Comparison of ENCODE assay signal across 8 cellular contexts in the genomic region with DNA sequence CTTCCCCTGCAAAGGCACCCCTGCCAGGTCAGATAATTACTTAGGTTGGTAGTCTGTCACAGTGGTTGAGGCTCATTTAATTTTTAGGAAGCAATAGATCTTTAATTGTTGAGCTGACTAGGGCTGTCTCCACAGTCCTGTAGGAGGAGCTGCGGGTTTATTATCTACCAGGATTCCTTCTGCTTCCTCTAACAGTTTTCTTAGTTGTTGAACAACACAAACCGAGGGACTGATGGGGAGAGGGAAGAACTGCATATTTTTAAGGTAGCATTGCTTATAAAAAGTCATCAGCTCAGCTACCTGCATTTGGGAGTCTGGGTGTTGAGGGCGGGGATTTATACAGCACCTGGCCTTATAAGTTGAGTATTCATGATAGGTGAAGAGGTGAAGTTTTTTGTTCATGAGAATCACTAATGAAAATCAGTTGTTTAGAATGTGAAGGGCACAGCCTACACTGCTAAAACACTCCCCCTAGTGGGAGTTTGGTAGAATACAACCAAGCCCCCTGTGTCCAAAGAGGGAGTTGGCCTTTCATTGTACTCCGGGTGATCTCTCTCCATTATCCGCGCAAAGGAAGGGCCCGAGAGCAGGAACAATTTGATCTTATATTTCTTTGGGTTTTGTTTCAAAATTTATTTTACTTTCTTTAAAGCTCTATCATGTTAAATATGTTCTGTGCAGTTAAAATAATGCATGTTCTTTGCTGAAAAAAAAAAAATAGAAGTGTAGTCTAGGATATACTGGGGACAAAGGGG.
A peak's percentile ranks its signal among the peaks of the same experiment; 100 is the strongest.
DNase-seq lines count a peak whose midpoint lies in the region; ATAC-seq and TF ChIP-seq lines count a peak whose summit lies in the region.

No MANE protein-coding gene starts in this region.

- no peak overlapping the region for H3K4me3 ChIP-seq in AG04450 (ENCODE audit: low read depth, low read length)
- H3K4me3 ChIP-seq in MM.1S (ENCODE audit: low read length) = no peak overlapping the region

- H3K4me3 Mint-ChIP-seq in MCF 10A (ENCODE audit: unreplicated experiment) (no peak overlapping the region), immature natural killer cell (no peak overlapping the region)

- peaks cover 24% of the 10 kb centered on the region for H3K4me1 ChIP-seq in MM.1S (ENCODE audit: low read length)

- CTCF ChIA-PET in AG04450 (lab: Charles Lee) (interaction anchor here (0.6 to 5.5 kb wide), 73 partner anchors 8 to 578 kb away, joined by 3 to 95 read pairs (median 4); partner anchors contain the start of genes CAGE1, RIOK1 and SNRNP48), MCF 10A (lab: Yijun Ruan, JAX) (interaction anchor here (0.5 to 4.6 kb wide), 44 partner anchors 8 to 611 kb away, joined by 3 to 25 read pairs (median 3); no protein-coding TSS in a partner anchor)

- H3K9me3 Mint-ChIP-seq in MCF 10A (ENCODE audit: unreplicated experiment) (no peaks in the 10 kb centered on the region), immature natural killer cell (no peaks in the 10 kb centered on the region)

- BruUV-seq in MCF 10A (replicated peaks; lab: Mats Ljungman, UMichigan) = no TSS peak

- H3K4me1 Mint-ChIP-seq in MCF 10A (ENCODE audit: insufficient read depth, unreplicated experiment) (peaks cover 14% of the 10 kb centered on the region), immature natural killer cell (peaks cover 8 to 10% of the 10 kb centered on the region in 2 donors)

- H3K9ac ChIP-seq in MM.1S (ENCODE audit: low read length) = no peak overlapping the region

- no peak for ATAC-seq in GM19328 (IDR thresholded peaks at IDR 0.05; ENCODE audit: unreplicated experiment)

- no peaks in the 10 kb centered on the region for H4K20me1 ChIP-seq in MM.1S (ENCODE audit: insufficient read depth, low read length)

- no peaks in the 10 kb centered on the region for H3K27me3 Mint-ChIP-seq in MCF 10A (ENCODE audit: insufficient read depth, unreplicated experiment)
- H3K27me3 Mint-ChIP-seq in immature natural killer cell (ENCODE audit: low read depth in 3 of 3) = peaks cover 0 to 4% (median 0%) of the 10 kb centered on the region in 3 donors

- H3K27me3 ChIP-seq in AG04450 (ENCODE audit: control insufficient read depth, insufficient read depth, low read length) (no peaks in the 10 kb centered on the region), MM.1S (replicated peaks; ENCODE audit: insufficient read depth, low read length) (no peaks in the 10 kb centered on the region)

- peak; percentile 39 for DNase-seq in AG04450 (ENCODE audit: low read depth, low spot score)
- peak; percentile 71 for DNase-seq in MM.1S
- DNase-seq in SK-N-DZ (ENCODE audit: low spot score) = peak; percentile 45
- peak; percentile 72 for DNase-seq in MCF 10A (ENCODE audit: unreplicated experiment)
- DNase-seq in immature natural killer cell = peak; percentile 53 to 59 (median 57)
- DNase-seq in stimulated activated CD4-positive, alpha-beta T cell treated with anti-CD3 and anti-CD28 coated beads, Interleukin-1b, Interleukin-23, amount 100 ng/mL, for 48 hours = peak; percentile 34

- H3K36me3 ChIP-seq in MM.1S (replicated peaks; ENCODE audit: insufficient read depth, low read length) = no peaks in the 10 kb centered on the region

- no peaks in the 10 kb centered on the region for H3K9me3 ChIP-seq in AG04450 (ENCODE audit: control insufficient read depth, insufficient read depth, low read length)
- no peaks in the 10 kb centered on the region for H3K9me3 ChIP-seq in MM.1S (replicated peaks; ENCODE audit: insufficient read depth, low read length)

- no peak overlapping the region for H3K4me2 ChIP-seq in MM.1S (ENCODE audit: low read depth, low read length)

- intact Hi-C loops in MCF 10A (cut with micrococcal nuclease) = loop anchor here (1.0 to 5.0 kb wide), 5 partner anchors 133 to 567 kb away; no protein-coding TSS in a partner anchor

- H3K79me2 ChIP-seq in MM.1S (ENCODE audit: low read length) = no peaks in the 10 kb centered on the region

- TF ChIP-seq CTCF in AG04450 (IDR thresholded peaks at IDR 0.05; ENCODE audit: low read depth, low read length) (peak; percentile 91), GM12873 (IDR thresholded peaks at IDR 0.05; ENCODE audit: insufficient read depth, low read depth, low read length, missing control alignments) (peak; percentile 88), MM.1S (IDR thresholded peaks at IDR 0.05; ENCODE audit: low read length) (peak; percentile 88), MCF 10A (IDR thresholded peaks at IDR 0.05; ENCODE audit: unreplicated experiment) (peak; percentile 88)

- no peaks in the 10 kb centered on the region for H3K9me2 ChIP-seq in MM.1S (replicated peaks; ENCODE audit: insufficient read depth, low read length)

- H2AFZ ChIP-seq in MM.1S (ENCODE audit: low read length) = no peak overlapping the region

- peak overlapping the region; percentile 52 for H3K27ac ChIP-seq in AG04450 (ENCODE audit: low read depth, low read length)
- H3K27ac ChIP-seq in MM.1S (ENCODE audit: low read length) = no peak overlapping the region

- POLR2A ChIA-PET in AG04450 (lab: Yijun Ruan, JAX) = no interaction called here
- POLR2A ChIA-PET in MCF 10A (lab: Yijun Ruan, JAX) = interaction anchor here (0.6 to 1.0 kb wide), 5 partner anchors 32 to 682 kb away, joined by 3 to 6 read pairs (median 3); no protein-coding TSS in a partner anchor

- H3F3A ChIP-seq in MM.1S (ENCODE audit: insufficient read depth, low read length) = peaks cover 20% of the 10 kb centered on the region; the same call in 1 of the 2 replicates

- peak overlapping the region; percentile 68 for H3K27ac Mint-ChIP-seq in MCF 10A (ENCODE audit: low read depth, unreplicated experiment)
- peak overlapping the region in 4 of 6 donors; percentile 42 to 68 (median 60) for H3K27ac Mint-ChIP-seq in immature natural killer cell

- H3K36me3 Mint-ChIP-seq in MCF 10A (ENCODE audit: insufficient read depth, unreplicated experiment) (peaks cover 77% of the 10 kb centered on the region), immature natural killer cell (peaks cover 4 to 9% (median 9%) of the 10 kb centered on the region in 3 donors)
